Comparison of ENCODE assay signal across 8 cellular contexts in genomic region chr7:23470290-23471089, GRCh38. TPM values are rescaled to one million over a fixed set of nuclear protein-coding genes. Genes with fewer than 3 reads are reported as not detected.
DNase-seq lines count a peak whose midpoint lies in the region; ATAC-seq and TF ChIP-seq lines count a peak whose summit lies in the region.

Gene IGF2BP3 (minus strand): TSS chr7:23470491. CDS start chr7:23470110, 381 bp downstream.

- H3K27me3 ChIP-seq in CD8-positive, alpha-beta T cell (ENCODE audit: insufficient read depth, low read length) = peaks cover 83% of the 10 kb centered on the region
- H3K27me3 ChIP-seq in osteoblast (ENCODE audit: insufficient read depth, low read length) = peaks cover 81% of the 10 kb centered on the region
- H3K27me3 ChIP-seq in uterus = peaks cover 52 to 80% of the 10 kb centered on the region in 2 donors

- H3K27me3 Mint-ChIP-seq in CD8-positive, alpha-beta T cell (ENCODE audit: low read depth) = peaks cover 67% of the 10 kb centered on the region

- peaks cover 35% of the 10 kb centered on the region for H3K79me2 ChIP-seq in osteoblast (ENCODE audit: insufficient read depth, low read length)

- H3K27ac ChIP-seq in CD8-positive, alpha-beta T cell (ENCODE audit: low read depth, low read length) = no peak within 1 kb of the TSS
- peak within 1 kb of the TSS; percentile 64 for H3K27ac ChIP-seq in VCaP
- H3K27ac ChIP-seq in osteoblast (ENCODE audit: low read depth, low read length) = peak within 1 kb of the TSS; percentile 60
- no peak within 1 kb of the TSS for H3K27ac ChIP-seq in uterus

- peaks cover 7% of the 10 kb centered on the region for H3K9me3 Mint-ChIP-seq in CD8-positive, alpha-beta T cell

- H3K4me2 ChIP-seq in osteoblast (ENCODE audit: insufficient read depth, low read length) = peak within 1 kb of the TSS; percentile 95

- no peaks in the 10 kb centered on the region for H3K36me3 Mint-ChIP-seq in CD8-positive, alpha-beta T cell

- no peaks in the 10 kb centered on the region for H3K9me3 ChIP-seq in CD8-positive, alpha-beta T cell (ENCODE audit: low read length)
- H3K9me3 ChIP-seq in osteoblast (ENCODE audit: low read depth, low read length) (no peaks in the 10 kb centered on the region), uterus (no peaks in the 10 kb centered on the region)

- CTCF ChIA-PET in CD8-positive, alpha-beta T cell (lab: Charles Lee) = interaction anchor here (1.0 to 1.3 kb wide), 2 partner anchors 54 to 197 kb away, joined by 3 to 5 read pairs; no protein-coding TSS in a partner anchor

- DNase-seq in CD8-positive, alpha-beta T cell = no peak
- peak; percentile 88 for DNase-seq in GM20000 (ENCODE audit: low spot score)
- DNase-seq in NCI-H1930 (lab: John Stamatoyannopoulos, UW) = peak; percentile 75 to 86
- DNase-seq in epithelial cell of proximal tubule (ENCODE audit: low read depth) = no peak
- DNase-seq in osteoblast (ENCODE audit: insufficient read length, low spot score, missing footprints) = peak; percentile 92
- DNase-seq in uterus = no peak

- no peak for TF ChIP-seq POLR2A in uterus (IDR thresholded peaks at IDR 0.05)

- peaks cover 47% of the 10 kb centered on the region for H3K4me1 ChIP-seq in CD8-positive, alpha-beta T cell (ENCODE audit: insufficient read depth, low read length)
- H3K4me1 ChIP-seq in osteoblast (ENCODE audit: insufficient read depth, low read length) (peaks cover 27% of the 10 kb centered on the region), uterus (peaks cover 0 to 16% of the 10 kb centered on the region in 2 donors)

- H4K20me1 ChIP-seq in osteoblast (ENCODE audit: insufficient read depth, low read length) = no peaks in the 10 kb centered on the region

- peaks cover 41% of the 10 kb centered on the region for H3K4me1 Mint-ChIP-seq in CD8-positive, alpha-beta T cell (ENCODE audit: low read depth)

- no peak for TF ChIP-seq CTCF in CD8-positive, alpha-beta T cell (IDR thresholded peaks at IDR 0.05)
- TF ChIP-seq CTCF in GM20000 (IDR thresholded peaks at IDR 0.05; ENCODE audit: extremely low read depth, missing control alignments) (no peak), VCaP (conservative IDR thresholded peaks at IDR 0.05) (no peak), epithelial cell of proximal tubule (conservative IDR thresholded peaks at IDR 0.05; ENCODE audit: low read depth, low read length) (no peak), osteoblast (IDR thresholded peaks at IDR 0.05; ENCODE audit: extremely low read depth, low read depth, low read length) (no peak), uterus (IDR thresholded peaks at IDR 0.05) (no peak)

- peak within 1 kb of the TSS; percentile 66 for H2AFZ ChIP-seq in osteoblast (ENCODE audit: low read length)

- ATAC-seq in CD8-positive, alpha-beta T cell = no peak
- ATAC-seq in GM21723 (IDR thresholded peaks at IDR 0.05; ENCODE audit: unreplicated experiment) = no peak

- peak within 1 kb of the TSS; percentile 39 for H3K4me3 ChIP-seq in CD8-positive, alpha-beta T cell (ENCODE audit: low read depth, low read length)
- H3K4me3 ChIP-seq in epithelial cell of proximal tubule (ENCODE audit: low read depth, low read length) = peak within 1 kb of the TSS; percentile 58
- peak within 1 kb of the TSS; percentile 78 for H3K4me3 ChIP-seq in osteoblast (ENCODE audit: insufficient read depth, low read length)
- peak within 1 kb of the TSS in 1 of 2 donors; percentile 31 for H3K4me3 ChIP-seq in uterus

- no peaks in the 10 kb centered on the region for H3K36me3 ChIP-seq in CD8-positive, alpha-beta T cell (ENCODE audit: insufficient read depth, low read length)
- H3K36me3 ChIP-seq in osteoblast (ENCODE audit: insufficient read depth, low read length) (no peaks in the 10 kb centered on the region), uterus (no peaks in the 10 kb centered on the region)

- intact Hi-C loops in CD8-positive, alpha-beta T cell (cut with DNase I, micrococcal nuclease) = loop anchor here in 1 of 2 experiments (2.0 to 10.0 kb wide), 5 partner anchors 14 to 366 kb away; partner anchors contain the start of genes FAM221A, KLHL7 and TRA2A
- intact Hi-C loops in uterus (cut with DNase I; ENCODE audit: low total_unique reads) = no loop called here

- POLR2A ChIA-PET in CD8-positive, alpha-beta T cell (lab: Charles Lee) = interaction anchor here (0.8 to 1.5 kb wide), 3 partner anchors 124 to 198 kb away, joined by 3 read pairs; partner anchors contain the start of gene MALSU1

- H3K27ac Mint-ChIP-seq in CD8-positive, alpha-beta T cell = no peak within 1 kb of the TSS

- H3K4me3 Mint-ChIP-seq in CD8-positive, alpha-beta T cell = peak within 1 kb of the TSS; percentile 75

RNA-seq across cellular contexts. Expression of gene IGF2BP3, which starts in this region (rescaled TPM):
- total RNA-seq in CD8-positive, alpha-beta T cell = not detected
- total RNA-seq in epithelial cell of proximal tubule = 42.4 and 49.3 TPM in 2 replicates
- 2.5 and 2.7 TPM in 2 replicates for total RNA-seq in osteoblast
- 10 to 100 TPM in 1 of 4 donors, not detected in 3; 45.8 TPM for total RNA-seq in uterus

Comparison
In these comparisons a context has a peak if more than half of its experiments do, and no peak if none do; other contexts are left out.
1. DNase-seq: peak in GM20000 (single experiment), NCI-H1930 (2 of 2) and osteoblast (single experiment); none in CD8-positive, alpha-beta T cell (0 of 7), epithelial cell of proximal tubule (single experiment) and uterus (0 of 2).
2. H3K27ac ChIP-seq: peak in VCaP (single experiment) and osteoblast (single experiment); none in CD8-positive, alpha-beta T cell (single experiment) and uterus (0 of 2).